34 cellular contexts compared by ENCODE assay signal in genomic region chr22:21992593-21993237, GRCh38.
"Had no signal": no experiment of that assay in that cellular context is flagged by ENCODE, and none has a peak within 500 bp of the region (broad histone marks: within the 10 kb centered on the region; RNA-seq: fewer than 3 reads in every experiment).

No MANE protein-coding gene starts in this region.

- H3K36me3 Mint-ChIP-seq: activated CD4-positive, alpha-beta memory T cell treated with anti-CD3 and anti-CD28 coated beads for 36 hours; activated naive CD4-positive, alpha-beta T cell treated with anti-CD3 and anti-CD28 coated beads, Interleukin-2, amount 50 U/mL, for 72 hours; activated naive CD8-positive, alpha-beta T cell treated with anti-CD3 and anti-CD28 coated beads for 36 hours had no signal

- H3K4me1 ChIP-seq: adrenal gland, body of pancreas, breast epithelium had no signal

- H3K9me3 Mint-ChIP-seq: activated B cell treated with CpG ODN at 0.5 μM for 24 hours; activated CD4-positive, alpha-beta memory T cell treated with anti-CD3 and anti-CD28 coated beads for 36 hours; activated CD4-positive, alpha-beta T cell treated with anti-CD3 and anti-CD28 coated beads, Interleukin-2, amount 10 ng/mL, durations not matched to agents 24 days and 14 days; activated CD8-positive, alpha-beta T cell treated with anti-CD3 and anti-CD28 coated beads for 36 hours; activated naive CD4-positive, alpha-beta T cell treated with anti-CD3 and anti-CD28 coated beads for 36 hours; activated naive CD4-positive, alpha-beta T cell treated with anti-CD3 and anti-CD28 coated beads, Interleukin-2, amount 50 U/mL, for 72 hours; activated naive CD8-positive, alpha-beta T cell treated with anti-CD3 and anti-CD28 coated beads for 36 hours; activated T-cell treated with anti-CD3 and anti-CD28 coated beads, Interleukin-2, amount 50 U/mL, for 4 hours; activated T-cell treated with anti-CD3 and anti-CD28 coated beads, Interleukin-2, amount 50 U/mL, for 72 hours; activated T-helper 1 cell treated with anti-CD3 and anti-CD28 coated beads, Interleukin-12 subunit alpha, Interleukin-12 subunit beta, Interleukin-2, Interleukin-4 antibody, amounts not matched to agents 30 ng/mL and 10 ng/mL and 1 ng/mL, durations not matched to agents 14 hours and 24 hours and 36 hours; activated T-helper 17 cell treated with anti-CD3 and anti-CD28 coated beads, Interleukin-2, amount 50 U/mL, for 72 hours; T-helper 1 cell treated with Interleukin-12 subunit alpha and Interleukin-12 subunit beta and Interleukin-4 antibody, amounts not matched to agents 30 μg/mL and 1 μg/mL, for 36 hours; T-helper 2 cell treated with Interferon-gamma antibody and Interleukin-4, amounts not matched to agents 5 μg/mL and 100 μg/mL, for 36 hours had no signal

- H3K4me3 Mint-ChIP-seq: activated B cell treated with CpG ODN at 0.5 μM for 24 hours; activated CD4-positive, alpha-beta memory T cell treated with anti-CD3 and anti-CD28 coated beads for 36 hours; activated CD4-positive, alpha-beta T cell treated with anti-CD3 and anti-CD28 coated beads, Interleukin-2, amount 10 ng/mL, durations not matched to agents 24 days and 14 days; activated CD8-positive, alpha-beta T cell treated with anti-CD3 and anti-CD28 coated beads for 36 hours; activated naive CD4-positive, alpha-beta T cell treated with anti-CD3 and anti-CD28 coated beads for 36 hours; activated naive CD8-positive, alpha-beta T cell treated with anti-CD3 and anti-CD28 coated beads for 36 hours; activated T-cell treated with anti-CD3 and anti-CD28 coated beads, Interleukin-2, amount 50 U/mL, for 4 hours; activated T-cell treated with anti-CD3 and anti-CD28 coated beads, Interleukin-2, amount 50 U/mL, for 72 hours; activated T-helper 1 cell treated with anti-CD3 and anti-CD28 coated beads, Interleukin-12 subunit alpha, Interleukin-12 subunit beta, Interleukin-2, Interleukin-4 antibody, amounts not matched to agents 30 ng/mL and 10 ng/mL and 1 ng/mL, durations not matched to agents 14 hours and 24 hours and 36 hours; activated T-helper 17 cell treated with anti-CD3 and anti-CD28 coated beads, Interleukin-2, amount 50 U/mL, for 72 hours; T-helper 1 cell treated with Interleukin-12 subunit alpha and Interleukin-12 subunit beta and Interleukin-4 antibody, amounts not matched to agents 30 μg/mL and 1 μg/mL, for 36 hours; T-helper 2 cell treated with Interferon-gamma antibody and Interleukin-4, amounts not matched to agents 5 μg/mL and 100 μg/mL, for 36 hours had no signal

- H3K9me3 ChIP-seq: adrenal gland, body of pancreas, breast epithelium had no signal

- H3K27me3 ChIP-seq: adrenal gland, body of pancreas, breast epithelium had no signal

- H3K27me3 Mint-ChIP-seq: activated CD4-positive, alpha-beta T cell treated with anti-CD3 and anti-CD28 coated beads, Interleukin-2, amount 10 ng/mL, durations not matched to agents 24 days and 14 days; activated naive CD8-positive, alpha-beta T cell treated with anti-CD3 and anti-CD28 coated beads for 36 hours had no signal

- ATAC-seq: activated CD8-positive, alpha-beta T cell treated with anti-CD3 and anti-CD28 coated beads for 36 hours; activated naive CD4-positive, alpha-beta T cell treated with anti-CD3 and anti-CD28 coated beads, Interleukin-2, amount 50 U/mL, for 72 hours; activated T-cell treated with anti-CD3 and anti-CD28 coated beads, Interleukin-2, amount 50 U/mL, for 4 hours; activated T-cell treated with anti-CD3 and anti-CD28 coated beads, Interleukin-2, amount 50 U/mL, for 72 hours; activated T-helper 17 cell treated with anti-CD3 and anti-CD28 coated beads, Interleukin-2, amount 50 U/mL, for 72 hours; body of pancreas had no signal

- DNase-seq: activated B cell treated with CpG ODN at 0.5 μM for 24 hours; activated CD4-positive, alpha-beta memory T cell treated with anti-CD3 and anti-CD28 coated beads for 36 hours; activated CD4-positive, alpha-beta T cell treated with anti-CD3 and anti-CD28 coated beads for 4 hours; activated CD4-positive, alpha-beta T cell treated with anti-CD3 and anti-CD28 coated beads, Interleukin-2, amount 10 ng/mL, durations not matched to agents 24 days and 14 days; activated CD4-positive, alpha-beta T cell treated with anti-CD3 and anti-CD28 coated beads, Interleukin-2, amount 50 U/mL, for 1 hour; activated CD4-positive, alpha-beta T cell treated with anti-CD3 and anti-CD28 coated beads, Interleukin-2, amount 50 U/mL, for 4 hours; activated CD4-positive, CD25-positive, alpha-beta regulatory T cell treated with anti-CD3 and anti-CD28 coated beads, Interleukin-2, amount 50 U/mL, for 72 hours; activated CD8-positive, alpha-beta memory T cell treated with anti-CD3 and anti-CD28 coated beads, Interleukin-2, amount 50 U/mL, for 4 hours; activated CD8-positive, alpha-beta T cell treated with anti-CD3 and anti-CD28 coated beads for 36 hours; activated effector memory CD4-positive, alpha-beta T cell treated with anti-CD3 and anti-CD28 coated beads, Interleukin-2, amount 50 U/mL, for 16 hours; activated gamma-delta T cell treated with Interleukin-2 at 50 U/mL for 16 hours; activated naive CD4-positive, alpha-beta T cell; activated naive CD4-positive, alpha-beta T cell treated with anti-CD3 and anti-CD28 coated beads for 36 hours; activated naive CD4-positive, alpha-beta T cell treated with anti-CD3 and anti-CD28 coated beads, Interleukin-2, amount 50 U/mL, for 16 hours; activated naive CD8-positive, alpha-beta T cell treated with anti-CD3 and anti-CD28 coated beads for 36 hours; activated T-cell treated with anti-CD3 and anti-CD28 coated beads for 4 hours; activated T-cell treated with anti-CD3 and anti-CD28 coated beads, Interleukin-2, amount 50 U/mL, for 1 hour; activated T-cell treated with anti-CD3 and anti-CD28 coated beads, Interleukin-2, amount 50 U/mL, for 4 hours; activated T-cell treated with anti-CD3 and anti-CD28 coated beads, Interleukin-2, amount 50 U/mL, for 72 hours; adrenal gland; amniotic stem cell; aorta; body of pancreas; brain microvascular endothelial cell; central memory CD4-positive, alpha-beta T cell; T-helper 2 cell; T-helper 9 cell had no signal

- H3K4me3 ChIP-seq: adrenal gland, body of pancreas, breast epithelium had no signal

- H3K36me3 ChIP-seq: adrenal gland, brain microvascular endothelial cell, breast epithelium had no signal

- H3K27ac Mint-ChIP-seq: activated B cell treated with CpG ODN at 0.5 μM for 24 hours; activated CD4-positive, alpha-beta memory T cell treated with anti-CD3 and anti-CD28 coated beads for 36 hours; activated CD4-positive, alpha-beta T cell treated with anti-CD3 and anti-CD28 coated beads, Interleukin-2, amount 10 ng/mL, durations not matched to agents 24 days and 14 days; activated CD8-positive, alpha-beta T cell treated with anti-CD3 and anti-CD28 coated beads for 36 hours; activated naive CD4-positive, alpha-beta T cell treated with anti-CD3 and anti-CD28 coated beads for 36 hours; activated naive CD4-positive, alpha-beta T cell treated with anti-CD3 and anti-CD28 coated beads, Interleukin-2, amount 50 U/mL, for 72 hours; activated naive CD8-positive, alpha-beta T cell treated with anti-CD3 and anti-CD28 coated beads for 36 hours; activated T-cell treated with anti-CD3 and anti-CD28 coated beads, Interleukin-2, amount 50 U/mL, for 72 hours; activated T-helper 1 cell treated with anti-CD3 and anti-CD28 coated beads, Interleukin-12 subunit alpha, Interleukin-12 subunit beta, Interleukin-2, Interleukin-4 antibody, amounts not matched to agents 30 ng/mL and 10 ng/mL and 1 ng/mL, durations not matched to agents 14 hours and 24 hours and 36 hours; activated T-helper 17 cell treated with anti-CD3 and anti-CD28 coated beads, Interleukin-2, amount 50 U/mL, for 72 hours; T-helper 1 cell treated with Interleukin-12 subunit alpha and Interleukin-12 subunit beta and Interleukin-4 antibody, amounts not matched to agents 30 μg/mL and 1 μg/mL, for 36 hours; T-helper 2 cell treated with Interferon-gamma antibody and Interleukin-4, amounts not matched to agents 5 μg/mL and 100 μg/mL, for 36 hours had no signal

- H3K27ac ChIP-seq: adrenal gland, body of pancreas, brain microvascular endothelial cell, breast epithelium, VCaP had no signal

- H3K4me1 Mint-ChIP-seq: activated B cell treated with CpG ODN at 0.5 μM for 24 hours; activated CD4-positive, alpha-beta T cell treated with anti-CD3 and anti-CD28 coated beads, Interleukin-2, amount 10 ng/mL, durations not matched to agents 24 days and 14 days; activated naive CD8-positive, alpha-beta T cell treated with anti-CD3 and anti-CD28 coated beads for 36 hours; activated T-helper 17 cell treated with anti-CD3 and anti-CD28 coated beads, Interleukin-2, amount 50 U/mL, for 72 hours had no signal
